Comparison of ENCODE assay signal across 8 cellular contexts in the genomic region with DNA sequence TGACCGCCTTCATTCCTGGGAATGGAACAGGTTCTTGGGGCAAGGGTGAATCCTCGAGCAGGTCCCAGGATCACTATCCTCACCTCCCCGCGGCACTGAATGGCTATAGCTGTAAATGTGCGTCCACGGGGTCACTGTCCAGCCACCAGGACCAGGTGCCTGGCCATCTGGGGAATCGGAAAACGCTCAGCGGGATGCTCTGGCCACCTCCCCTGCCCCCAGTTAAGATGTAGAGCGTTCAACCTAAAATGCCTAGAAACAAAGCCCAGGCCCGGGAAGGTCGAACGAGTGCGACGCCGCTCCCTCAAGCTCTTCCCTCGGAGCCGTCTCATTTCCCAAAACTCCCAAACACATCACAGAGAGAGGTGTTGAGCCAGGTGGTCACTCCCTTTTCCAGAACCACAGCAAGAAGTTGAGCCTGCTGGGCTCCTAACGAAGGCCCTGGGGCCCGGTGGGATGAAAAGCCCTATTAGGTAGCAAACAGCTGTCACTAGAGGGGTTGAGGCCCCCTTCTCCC. TPM values are rescaled to one million over a fixed set of nuclear protein-coding genes. Genes with fewer than 3 reads are reported as not detected.
DNase-seq lines count a peak whose midpoint lies in the region; ATAC-seq and TF ChIP-seq lines count a peak whose summit lies in the region.

No MANE protein-coding gene starts in this region.

- POLR2A ChIA-PET in OCI-LY7 (lab: Charles Lee) = interaction anchor here (0.6 to 4.4 kb wide), 8 partner anchors 8 to 948 kb away, joined by 3 to 59 read pairs (median 4); a partner anchor contains a TSS

- H3K27me3 ChIP-seq in BE2C = no peaks in the 10 kb centered on the region

- no peaks in the 10 kb centered on the region for H3K9me3 Mint-ChIP-seq in endothelial cell (ENCODE audit: unreplicated experiment)
- no peaks in the 10 kb centered on the region for H3K9me3 Mint-ChIP-seq in natural killer cell

- H3K27me3 Mint-ChIP-seq in endothelial cell (ENCODE audit: unreplicated experiment) (peaks cover 12% of the 10 kb centered on the region), natural killer cell (ENCODE audit: low read depth in 2 of 2) (no peaks in the 10 kb centered on the region)

- H3K4me1 Mint-ChIP-seq in endothelial cell (ENCODE audit: unreplicated experiment) (peaks cover 26% of the 10 kb centered on the region), natural killer cell (peaks cover 41 to 47% of the 10 kb centered on the region in 2 donors)

- intact Hi-C loops in OCI-LY7 (cut with micrococcal nuclease; ENCODE audit: unreplicated experiment) = loop anchor here (1.0 to 10.0 kb wide), 5 partner anchors 19 to 1183 kb away; a partner anchor contains a TSS
- intact Hi-C loops in natural killer cell (cut with micrococcal nuclease) = loop anchor here (1.0 kb wide), 3 partner anchors 19 to 40 kb away; a partner anchor contains a TSS

- no peaks in the 10 kb centered on the region for H3K36me3 ChIP-seq in BE2C
- peaks cover 40% of the 10 kb centered on the region for H3K36me3 ChIP-seq in OCI-LY7 (ENCODE audit: insufficient read depth, low read length)

- H3K9me2 ChIP-seq in OCI-LY7 (ENCODE audit: insufficient read depth, low read length) = no peaks in the 10 kb centered on the region

- no peaks in the 10 kb centered on the region for H3K4me1 ChIP-seq in BE2C
- peaks cover 57% of the 10 kb centered on the region for H3K4me1 ChIP-seq in OCI-LY7 (ENCODE audit: insufficient read depth, low read length, poor library complexity, severe bottlenecking)

- no peak overlapping the region for H2AFZ ChIP-seq in OCI-LY7 (ENCODE audit: low read length)

- peak overlapping the region; percentile 98 for H3K27ac ChIP-seq in OCI-LY7 (ENCODE audit: low read depth, low read length, poor library complexity, severe bottlenecking)

- H3K36me3 Mint-ChIP-seq in endothelial cell (ENCODE audit: low read depth, unreplicated experiment) (peaks cover 36% of the 10 kb centered on the region), natural killer cell (no peaks in the 10 kb centered on the region)

- H3K79me2 ChIP-seq in OCI-LY7 (ENCODE audit: insufficient read depth, low read depth, low read length) = peaks cover 57% of the 10 kb centered on the region

- H3K4me2 ChIP-seq in OCI-LY7 (ENCODE audit: low read length) = peak overlapping the region; percentile 82

- ATAC-seq in natural killer cell (no peak), GM18907 (IDR thresholded peaks at IDR 0.05; ENCODE audit: unreplicated experiment) (no peak), GM21737 (IDR thresholded peaks at IDR 0.05; ENCODE audit: unreplicated experiment) (no peak)

- H3K4me3 ChIP-seq in BE2C (ENCODE audit: low read depth, low read length) (peak overlapping the region; percentile 99), OCI-LY7 (ENCODE audit: low read depth, low read length, poor library complexity, severe bottlenecking) (peak overlapping the region; percentile 96)

- DNase-seq in BE2C (no peak), OCI-LY7 (ENCODE audit: low spot score) (no peak), endothelial cell (ENCODE audit: low spot score) (no peak), natural killer cell (no peak), HuH-7 (ENCODE audit: low spot score) (no peak), SHP77 treated with DMSO at 0.1 percent for 48 hours (lab: John Stamatoyannopoulos, UW) (no peak)

- H3K4me3 Mint-ChIP-seq in endothelial cell (ENCODE audit: unreplicated experiment) (peak overlapping the region; percentile 99), natural killer cell (peak overlapping the region; percentile 95)

- CTCF ChIA-PET in OCI-LY7 (lab: Charles Lee; ENCODE audit: unreplicated experiment) = interaction anchor here (2.3 kb wide), 1 partner anchor 20 kb away, joined by 13 read pairs; no protein-coding TSS in a partner anchor

- H3K27ac Mint-ChIP-seq in endothelial cell (ENCODE audit: unreplicated experiment) = peak overlapping the region; percentile 97
- H3K27ac Mint-ChIP-seq in natural killer cell = peak overlapping the region; percentile 89 to 91

- H4K20me1 ChIP-seq in OCI-LY7 (ENCODE audit: insufficient read depth, low read length) = peaks cover 10% of the 10 kb centered on the region; the same call in 1 of the 2 replicates

- TF ChIP-seq CTCF in BE2C (IDR thresholded peaks at IDR 0.05; ENCODE audit: low read depth, low read length) (no peak), OCI-LY7 (conservative IDR thresholded peaks at IDR 0.05; ENCODE audit: low read length) (no peak), endothelial cell (IDR thresholded peaks at IDR 0.05; ENCODE audit: unreplicated experiment) (no peak), natural killer cell (IDR thresholded peaks at IDR 0.05) (no peak)

- H3K9me3 ChIP-seq in BE2C (no peaks in the 10 kb centered on the region), OCI-LY7 (ENCODE audit: low read length) (no peaks in the 10 kb centered on the region)

- BruUV-seq in OCI-LY7 (replicated peaks; lab: Mats Ljungman, UMichigan) = TSS peak; percentile 92

RNA-seq across cellular contexts. Expression of a gene that starts 0.8 kb away (rescaled TPM):
- polyA plus RNA-seq in BE2C (2012; ENCODE audit: insufficient read depth, insufficient read length, low read depth) = 80.2 TPM
- 54.1 and 78.1 TPM in 2 replicates for total RNA-seq in OCI-LY7 (2014; rRNA removed; shearing (Covaris generic))
- total RNA-seq in OCI-LY7 (2022) (67.3 and 70.6 TPM in 2 replicates), endothelial cell (ENCODE audit: unreplicated experiment) (47.8 TPM), natural killer cell (10 to 100 TPM; 69.3 to 95.1 (median 91.0) TPM)

RNA-seq across cellular contexts. Expression of a gene that starts 17.5 kb away (rescaled TPM):
- polyA plus RNA-seq in BE2C (2012; ENCODE audit: insufficient read depth, insufficient read length, low read depth) = 44.6 TPM
- total RNA-seq in OCI-LY7 (2014; rRNA removed; shearing (Covaris generic)) = 22.7 and 41.9 TPM in 2 replicates
- total RNA-seq in OCI-LY7 (2022) (51.8 and 53.5 TPM in 2 replicates), endothelial cell (ENCODE audit: unreplicated experiment) (29.2 TPM), natural killer cell (100 to 1,000 TPM; 145 to 167 (median 164) TPM)

RNA-seq across cellular contexts. Expression of a gene that starts 25.6 kb away (rescaled TPM):
- 14.7 TPM for polyA plus RNA-seq in BE2C (2012; ENCODE audit: insufficient read depth, insufficient read length, low read depth)
- 13.0 and 17.6 TPM in 2 replicates for total RNA-seq in OCI-LY7 (2014; rRNA removed; shearing (Covaris generic))
- 15.8 and 16.7 TPM in 2 replicates for total RNA-seq in OCI-LY7 (2022)
- 1.5 TPM for total RNA-seq in endothelial cell (ENCODE audit: unreplicated experiment)
- total RNA-seq in natural killer cell = 10 to 100 TPM; 13.5 to 25.2 (median 18.5) TPM

RNA-seq across cellular contexts. Expression of a gene that starts 28.0 kb away (rescaled TPM):
- 4.5 TPM for polyA plus RNA-seq in BE2C (2012; ENCODE audit: insufficient read depth, insufficient read length, low read depth)
- 24.7 and 30.6 TPM in 2 replicates for total RNA-seq in OCI-LY7 (2014; rRNA removed; shearing (Covaris generic))
- total RNA-seq in OCI-LY7 (2022) = 65.9 and 69.4 TPM in 2 replicates
- 5.6 TPM for total RNA-seq in endothelial cell (ENCODE audit: unreplicated experiment)
- total RNA-seq in natural killer cell = 10 to 100 TPM; 43.8 to 51.5 (median 46.6) TPM

RNA-seq across cellular contexts. Expression of a gene that starts 39.5 kb away (rescaled TPM):
- 0.43 TPM for polyA plus RNA-seq in BE2C (2012; ENCODE audit: insufficient read depth, insufficient read length, low read depth)
- total RNA-seq in OCI-LY7 (2014; rRNA removed; shearing (Covaris generic)) = 0.88 and 2.1 TPM in 2 replicates
- total RNA-seq in OCI-LY7 (2022) (1.4 and 2.4 TPM in 2 replicates), endothelial cell (ENCODE audit: unreplicated experiment) (0.77 TPM), natural killer cell (10 to 100 TPM; 10.6 to 19.7 (median 15.7) TPM)
